ENCODE assay signal across 17 cellular contexts in the genomic region with DNA sequence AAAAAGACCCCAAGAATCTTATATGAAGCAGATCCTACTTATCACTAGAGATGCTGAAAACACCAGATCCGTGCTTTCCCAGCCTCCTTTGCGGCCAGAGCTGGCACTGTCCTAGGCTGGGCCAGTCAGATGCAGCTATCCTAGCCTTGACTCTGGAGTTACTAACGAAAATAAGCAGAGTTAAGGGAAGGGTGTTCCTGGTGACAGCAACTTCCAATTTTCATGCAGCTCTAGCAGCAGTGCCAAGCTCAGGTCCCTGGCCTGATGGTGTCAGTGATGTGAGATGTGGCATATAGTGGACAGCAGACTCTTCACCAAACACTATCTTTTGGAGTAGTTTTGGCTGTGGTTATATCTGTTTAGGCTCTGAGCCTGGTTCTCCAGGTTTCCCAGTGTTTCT. TPM values are rescaled to one million over a fixed set of nuclear protein-coding genes. Genes with fewer than 3 reads are reported as not detected.
DNase-seq lines count a peak whose midpoint lies in the region; ATAC-seq, FAIRE-seq and TF ChIP-seq lines count a peak whose summit lies in the region.
"Had no signal": no experiment of that assay in that cellular context is flagged by ENCODE, and none has a peak within 500 bp of the region (broad histone marks: within the 10 kb centered on the region; RNA-seq: fewer than 3 reads in every experiment).

No MANE protein-coding gene starts in this region.

- H3K4me3 Mint-ChIP-seq in astrocyte (ENCODE audit: unreplicated experiment), result peak overlapping the region; percentile 4
- H3K4me3 Mint-ChIP-seq: B cell; CD8-positive, alpha-beta T cell had no signal

- no peak overlapping the region for H3K23ac ChIP-seq in trophoblast cell (ENCODE audit: low read length)

- no CpG with 5 or more reads among the region's 3 CpGs for WGBS in trophoblast cell (ENCODE audit: extremely low coverage, insufficient coverage, insufficient read length)
- WGBS in hepatocyte (ENCODE audit: low lambda C conversion rate, missing lambda C conversion rate), result 94% methylated on average over 3 of the region's 3 CpGs
- WGBS in aorta, 2 donors, result 83 to 90% methylated on average over 3 of the region's 3 CpGs

- H2AK5ac ChIP-seq in trophoblast cell (ENCODE audit: low read length), result no peak overlapping the region

- H3K18ac ChIP-seq in trophoblast cell (ENCODE audit: low read length), result no peak overlapping the region

- no peak overlapping the region for H2BK5ac ChIP-seq in trophoblast cell (ENCODE audit: low read depth, low read length, poor library complexity)

- H3K79me2 ChIP-seq in astrocyte (ENCODE audit: insufficient read depth, low read length), result no peaks in the 10 kb centered on the region
- no peaks in the 10 kb centered on the region for H3K79me2 ChIP-seq in trophoblast cell (ENCODE audit: control insufficient read depth, insufficient read depth, low read length, poor library complexity)
- H3K79me2 ChIP-seq in hepatocyte, result no peaks in the 10 kb centered on the region

- no peak overlapping the region for H2BK120ac ChIP-seq in trophoblast cell (ENCODE audit: insufficient read depth, low read length, poor library complexity)

- H3K27me3 ChIP-seq in right atrium auricular region (no peaks in the 10 kb centered on the region), astrocyte (ENCODE audit: insufficient read depth, low read length) (peaks cover 15% of the 10 kb centered on the region), trophoblast cell (ENCODE audit: insufficient read depth, low read length) (no peaks in the 10 kb centered on the region), hepatocyte (no peaks in the 10 kb centered on the region), aorta (ENCODE audit: control insufficient read depth in 1 of 2, insufficient read depth in 2 of 2, low read length in 1 of 2) (no peaks in the 10 kb centered on the region)
- H3K27me3 ChIP-seq: BLaER1 treated with 17β-estradiol and CSF1 and Interleukin-3, amounts not matched to agents 10 nM and 100 nM had no signal

- peaks cover 3% of the 10 kb centered on the region for H3K4me1 Mint-ChIP-seq in astrocyte (ENCODE audit: low read depth, unreplicated experiment)

- peaks cover 5% of the 10 kb centered on the region for H3K79me1 ChIP-seq in trophoblast cell (ENCODE audit: low read length)

- no peak overlapping the region for H4K8ac ChIP-seq in trophoblast cell (ENCODE audit: low read depth, low read length)

- ATAC-seq in Right ventricle myocardium superior (ENCODE audit: poor library complexity), result peak; percentile 68
- peak; percentile 88 for ATAC-seq in left ventricle myocardium superior
- ATAC-seq in HG02759 (IDR thresholded peaks at IDR 0.05; ENCODE audit: unreplicated experiment), result no peak
- no peak for ATAC-seq in aorta (ENCODE audit: low FRiP score)
- ATAC-seq: CD8-positive, alpha-beta T cell had no signal

- H3K27me3 Mint-ChIP-seq in astrocyte (ENCODE audit: low read depth, unreplicated experiment), result peaks cover 23% of the 10 kb centered on the region

- no peak overlapping the region for H2BK12ac ChIP-seq in trophoblast cell (ENCODE audit: low read length)

- H3K9me3 ChIP-seq in right atrium auricular region, result no peaks in the 10 kb centered on the region
- no peaks in the 10 kb centered on the region for H3K9me3 ChIP-seq in astrocyte (ENCODE audit: insufficient read depth, low read depth, low read length)
- no peaks in the 10 kb centered on the region for H3K9me3 ChIP-seq in trophoblast cell (ENCODE audit: insufficient read depth, low read depth, low read length)
- no peaks in the 10 kb centered on the region for H3K9me3 ChIP-seq in hepatocyte (ENCODE audit: low read depth)
- H3K9me3 ChIP-seq in aorta (ENCODE audit: control insufficient read depth, low read length), result peaks cover 1% of the 10 kb centered on the region

- no peak overlapping the region for H3K4me3 ChIP-seq in right atrium auricular region
- no peak overlapping the region for H3K4me3 ChIP-seq in astrocyte (ENCODE audit: insufficient read depth, low read depth, low read length)
- no peak overlapping the region for H3K4me3 ChIP-seq in trophoblast cell (ENCODE audit: low read depth, low read length)
- H3K4me3 ChIP-seq in hepatocyte, result no peak overlapping the region
- H3K4me3 ChIP-seq in aorta (ENCODE audit: low read length in 2 of 2), result no peak overlapping the region
- H3K4me3 ChIP-seq: BLaER1 treated with 17β-estradiol and CSF1 and Interleukin-3, amounts not matched to agents 10 nM and 100 nM had no signal

- TF ChIP-seq CTCF in right atrium auricular region (IDR thresholded peaks at IDR 0.05) (no peak), astrocyte (IDR thresholded peaks at IDR 0.05; ENCODE audit: insufficient read depth, low read depth, low read length) (no peak), hepatocyte (IDR thresholded peaks at IDR 0.05; ENCODE audit: poor library complexity) (no peak)

- H3K4me2 ChIP-seq in astrocyte (ENCODE audit: low read length) (no peak overlapping the region), trophoblast cell (ENCODE audit: low read length) (no peak overlapping the region), hepatocyte (no peak overlapping the region)
- H3K4me2 ChIP-seq: BLaER1 treated with 17β-estradiol and CSF1 and Interleukin-3, amounts not matched to agents 10 nM and 100 nM had no signal

- peak overlapping the region; percentile 18 for H4K91ac ChIP-seq in trophoblast cell (ENCODE audit: low read depth, low read length)

- H4K12ac ChIP-seq in trophoblast cell (ENCODE audit: low read depth, low read length), result no peak overlapping the region

- DNase-seq in Right ventricle myocardium superior, result no peak
- no peak for DNase-seq in right atrium auricular region (ENCODE audit: low spot score)
- DNase-seq in astrocyte (ENCODE audit: low read depth), result no peak
- no peak for DNase-seq in left ventricle myocardium superior
- DNase-seq in trophoblast cell, result no peak
- no peak for DNase-seq in hepatocyte (ENCODE audit: low spot score)
- no peak for DNase-seq in aorta
- DNase-seq: 8988T; Calu3; CD8-positive, alpha-beta T cell; DMS79 treated with DMSO at 0.1 percent for 48 hours; GF-D8; GOT3; H7 had no signal

- H3K36me3 ChIP-seq in right atrium auricular region (no peaks in the 10 kb centered on the region), astrocyte (ENCODE audit: insufficient read depth, low read length) (no peaks in the 10 kb centered on the region), trophoblast cell (ENCODE audit: control insufficient read depth in 1 of 2, insufficient read depth in 2 of 2, low read length in 2 of 2) (no peaks in the 10 kb centered on the region), hepatocyte (replicated peaks; ENCODE audit: insufficient read depth, low read depth) (no peaks in the 10 kb centered on the region), aorta (ENCODE audit: control insufficient read depth in 1 of 2, insufficient read depth in 2 of 2, low read length in 1 of 2) (no peaks in the 10 kb centered on the region)
- H3K36me3 ChIP-seq: BLaER1 treated with 17β-estradiol and CSF1 and Interleukin-3, amounts not matched to agents 10 nM and 100 nM had no signal

- no peaks in the 10 kb centered on the region for H3K36me3 Mint-ChIP-seq in astrocyte (ENCODE audit: low read depth, unreplicated experiment)
- H3K36me3 Mint-ChIP-seq: CD8-positive, alpha-beta T cell had no signal

- H3K4me1 ChIP-seq in right atrium auricular region (peaks cover 0 to 9% of the 10 kb centered on the region in 2 donors), astrocyte (ENCODE audit: insufficient read depth, low read length) (no peaks in the 10 kb centered on the region), trophoblast cell (ENCODE audit: control insufficient read depth in 1 of 2, insufficient read depth in 2 of 2, low read length in 2 of 2) (peaks cover 5 to 9% of the 10 kb centered on the region in 2 experiments), hepatocyte (ENCODE audit: insufficient read depth) (no peaks in the 10 kb centered on the region), aorta (ENCODE audit: control insufficient read depth in 1 of 2, insufficient read depth in 2 of 2, low read length in 2 of 2) (no peaks in the 10 kb centered on the region)

- no peaks in the 10 kb centered on the region for H3K9me2 ChIP-seq in hepatocyte (replicated peaks; ENCODE audit: insufficient read depth)

- no peak overlapping the region for H2AFZ ChIP-seq in astrocyte (ENCODE audit: low read depth, low read length)
- H2AFZ ChIP-seq in trophoblast cell (ENCODE audit: insufficient read depth, low read length, poor library complexity), result no peak overlapping the region
- H2AFZ ChIP-seq in hepatocyte, result no peak overlapping the region

- no peak overlapping the region for H3K27ac Mint-ChIP-seq in astrocyte (ENCODE audit: unreplicated experiment)
- H3K27ac Mint-ChIP-seq: B cell; CD8-positive, alpha-beta T cell had no signal

- H3K9ac ChIP-seq in astrocyte (ENCODE audit: low read length) (no peak overlapping the region), trophoblast cell (ENCODE audit: low read length) (no peak overlapping the region)
- H3K9ac ChIP-seq: BLaER1 treated with 17β-estradiol and CSF1 and Interleukin-3, amounts not matched to agents 10 nM and 100 nM had no signal

- no peaks in the 10 kb centered on the region for H4K20me1 ChIP-seq in astrocyte (ENCODE audit: insufficient read depth, low read length)
- no peaks in the 10 kb centered on the region for H4K20me1 ChIP-seq in hepatocyte (ENCODE audit: insufficient read depth, poor library complexity, severe bottlenecking)
- H4K20me1 ChIP-seq: BLaER1 treated with 17β-estradiol and CSF1 and Interleukin-3, amounts not matched to agents 10 nM and 100 nM had no signal

- no peak overlapping the region for H3K4ac ChIP-seq in trophoblast cell (ENCODE audit: low read depth, low read length)

- intact Hi-C loops in Right ventricle myocardium superior (cut with DNase I), result no loop called here
- intact Hi-C loops in left ventricle myocardium superior (cut with micrococcal nuclease), result no loop called here
- intact Hi-C loops in aorta (cut with DNase I), result no loop called here

- H3K27ac ChIP-seq in right atrium auricular region (no peak overlapping the region), astrocyte (ENCODE audit: low read depth, low read length) (no peak overlapping the region), trophoblast cell (ENCODE audit: low read depth, low read length) (no peak overlapping the region), hepatocyte (no peak overlapping the region), aorta (ENCODE audit: low read depth in 1 of 2, low read length in 2 of 2) (no peak overlapping the region)
- H3K27ac ChIP-seq: BLaER1 treated with 17β-estradiol and CSF1 and Interleukin-3, amounts not matched to agents 10 nM and 100 nM had no signal

- no peak for FAIRE-seq in astrocyte (lab: Jason Lieb, UNC)

- H3K9me3 Mint-ChIP-seq in astrocyte (ENCODE audit: unreplicated experiment), result peaks cover 2% of the 10 kb centered on the region
- H3K9me3 Mint-ChIP-seq: CD8-positive, alpha-beta T cell had no signal

- H3K14ac ChIP-seq in trophoblast cell (ENCODE audit: low read length), result no peak overlapping the region

RNA-seq across cellular contexts. Expression of gene ABCC10, which starts 25.6 kb away (rescaled TPM):
- total RNA-seq in Right ventricle myocardium superior (9.8 TPM), right atrium auricular region (1 to 10 TPM; 7.1 to 7.8 TPM), astrocyte (37.2 and 40.8 TPM in 2 replicates), left ventricle myocardium superior (11.5 TPM), hepatocyte (16.7 and 17.6 TPM in 2 replicates), aorta (10 to 100 TPM; 19.5 to 30.5 TPM)
- 28.0 and 28.3 TPM in 2 replicates for polyA plus RNA-seq in trophoblast cell (2013)
- polyA plus RNA-seq in hepatocyte (33.3 and 41.3 TPM in 2 replicates), aorta (10 to 100 TPM in 1 of 2 donors, 1 to 10 TPM in 1; 1.4 to 35.1 TPM)

RNA-seq across cellular contexts. Expression of gene ZNF318, which starts 32.3 kb away (rescaled TPM):
- total RNA-seq in Right ventricle myocardium superior, result 10.2 TPM
- 10 to 100 TPM; 10.1 to 11.3 TPM for total RNA-seq in right atrium auricular region
- 9.8 and 10.9 TPM in 2 replicates for total RNA-seq in astrocyte
- total RNA-seq in left ventricle myocardium superior, result 12.4 TPM
- polyA plus RNA-seq in trophoblast cell (2013), result 13.9 and 15.4 TPM in 2 replicates
- 13.4 and 14.4 TPM in 2 replicates for total RNA-seq in hepatocyte
- polyA plus RNA-seq in hepatocyte, result 6.4 and 6.9 TPM in 2 replicates
- total RNA-seq in aorta, result 10 to 100 TPM; 12.1 to 21.3 TPM
- 1 to 10 TPM; 2.6 to 9.2 TPM for polyA plus RNA-seq in aorta

RNA-seq across cellular contexts. Expression of gene DLK2, which starts 53.6 kb away (rescaled TPM):
- total RNA-seq in Right ventricle myocardium superior, result 1.0 TPM
- total RNA-seq in right atrium auricular region, result 1 to 10 TPM in 1 of 2 donors, not detected in 1; 1.3 TPM
- total RNA-seq in astrocyte, result 0.41 and 0.68 TPM in 2 replicates
- total RNA-seq in left ventricle myocardium superior, result 1.2 TPM
- 12.6 and 13.6 TPM in 2 replicates for polyA plus RNA-seq in trophoblast cell (2013)
- 0.33 and 0.60 TPM in 2 replicates for total RNA-seq in hepatocyte
- 1.8 and 2.1 TPM in 2 replicates for polyA plus RNA-seq in hepatocyte
- not detected for total RNA-seq in aorta
- not detected for polyA plus RNA-seq in aorta
- total RNA-seq: B cell had no signal

Comparison
In these comparisons a context has a peak if more than half of its experiments do, and no peak if none do; other contexts are left out.
1. ATAC-seq: peak in Right ventricle myocardium superior (single experiment) and left ventricle myocardium superior (single experiment); none in HG02759 (single experiment) and aorta (single experiment).